ENCODE assay signal across 26 cellular contexts in genomic region chr5:134560698-134561097, GRCh38.
"Had no signal": no experiment of that assay in that cellular context is flagged by ENCODE, and none has a peak within 500 bp of the region (broad histone marks: within the 10 kb centered on the region; RNA-seq: fewer than 3 reads in every experiment).

No MANE protein-coding gene starts in this region.

- ATAC-seq: activated CD8-positive, alpha-beta memory T cell treated with anti-CD3 and anti-CD28 coated beads, Interleukin-2, amount 10 ng/mL, durations not matched to agents 7 days and 5 days; activated CD8-positive, alpha-beta T cell treated with anti-CD3 and anti-CD28 coated beads for 36 hours; activated naive CD8-positive, alpha-beta T cell treated with anti-CD3 and anti-CD28 coated beads, Interleukin-2, amount 50 U/mL, for 24 hours; body of pancreas; naive thymus-derived CD8-positive, alpha-beta T cell; pancreas; psoas muscle; WTC11 had no signal

- DNase-seq: activated CD4-positive, alpha-beta T cell treated with anti-CD3 and anti-CD28 coated beads for 4 hours; activated CD8-positive, alpha-beta memory T cell treated with anti-CD3 and anti-CD28 coated beads, Interleukin-2, amount 10 ng/mL, durations not matched to agents 7 days and 5 days; activated CD8-positive, alpha-beta T cell treated with anti-CD3 and anti-CD28 coated beads for 36 hours; activated naive CD8-positive, alpha-beta T cell treated with anti-CD3 and anti-CD28 coated beads, Interleukin-2, amount 50 U/mL, for 24 hours; body of pancreas; effector CD4-positive, alpha-beta T cell; heart right ventricle; islet precursor cell; naive thymus-derived CD8-positive, alpha-beta T cell; psoas muscle; spleen; stimulated activated CD4-positive, alpha-beta T cell treated with anti-CD3 and anti-CD28 coated beads, Interleukin-4, amount 100 ng/mL, for 1 hour; stomach; T1000 had no signal

- H3K9me3 ChIP-seq: body of pancreas, heart right ventricle, neutrophil, pancreas, psoas muscle, right atrium auricular region, SJSA1, spleen, stomach, suprapubic skin, tibial nerve had no signal

- FAIRE-seq: endometrium, pancreas, urothelium cell line had no signal

- H3K27ac Mint-ChIP-seq: activated CD8-positive, alpha-beta memory T cell treated with anti-CD3 and anti-CD28 coated beads, Interleukin-2, amount 10 ng/mL, durations not matched to agents 7 days and 5 days; mesothelial cell of epicardium; WTC11 had no signal

- H3K4me1 ChIP-seq: body of pancreas, pancreas had no signal

- H3K9me3 Mint-ChIP-seq: activated CD8-positive, alpha-beta T cell treated with anti-CD3 and anti-CD28 coated beads for 36 hours; activated naive CD8-positive, alpha-beta T cell treated with anti-CD3 and anti-CD28 coated beads, Interleukin-2, amount 50 U/mL, for 24 hours; mesothelial cell of epicardium; naive thymus-derived CD8-positive, alpha-beta T cell had no signal

- H3K27me3 Mint-ChIP-seq: activated CD8-positive, alpha-beta memory T cell treated with anti-CD3 and anti-CD28 coated beads, Interleukin-2, amount 10 ng/mL, durations not matched to agents 7 days and 5 days; activated CD8-positive, alpha-beta T cell treated with anti-CD3 and anti-CD28 coated beads for 36 hours; activated naive CD8-positive, alpha-beta T cell treated with anti-CD3 and anti-CD28 coated beads, Interleukin-2, amount 50 U/mL, for 24 hours had no signal

- H3K4me3 ChIP-seq: body of pancreas, cardiac muscle cell, heart right ventricle, lung, pancreas, psoas muscle, right atrium auricular region, SJSA1, spleen, stomach, suprapubic skin, tibial nerve had no signal

- H3K27ac ChIP-seq: body of pancreas, cardiac muscle cell, neutrophil, pancreas, psoas muscle, SJSA1, suprapubic skin had no signal

- H3K4me1 Mint-ChIP-seq: mesothelial cell of epicardium, WTC11 had no signal

- H3K4me3 Mint-ChIP-seq: activated CD8-positive, alpha-beta memory T cell treated with anti-CD3 and anti-CD28 coated beads, Interleukin-2, amount 10 ng/mL, durations not matched to agents 7 days and 5 days; activated CD8-positive, alpha-beta T cell treated with anti-CD3 and anti-CD28 coated beads for 36 hours; activated naive CD8-positive, alpha-beta T cell treated with anti-CD3 and anti-CD28 coated beads, Interleukin-2, amount 50 U/mL, for 24 hours; mesothelial cell of epicardium; naive thymus-derived CD8-positive, alpha-beta T cell; WTC11 had no signal
